ENCODE assay signal across 29 cellular contexts in the genomic region with DNA sequence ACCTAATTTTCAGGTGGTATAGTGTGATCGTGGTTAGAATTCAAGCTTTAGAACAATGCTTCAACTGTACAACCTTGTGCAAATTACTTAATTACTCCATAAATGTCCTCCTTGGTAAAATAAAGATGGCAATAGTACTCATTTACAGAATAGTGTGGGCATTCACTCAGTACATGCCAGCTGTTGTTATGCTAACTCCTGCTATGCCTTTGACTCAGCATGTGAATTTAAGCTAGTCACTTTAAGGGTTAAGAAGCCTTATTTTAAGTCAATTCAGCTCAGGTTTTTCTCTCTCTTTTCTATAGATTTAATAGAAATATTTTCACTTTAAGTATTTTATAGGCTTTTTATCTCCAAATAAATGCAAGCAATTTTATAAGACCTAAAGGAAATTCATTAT.
"Had no signal": no experiment of that assay in that cellular context is flagged by ENCODE, and none has a peak within 500 bp of the region (broad histone marks: within the 10 kb centered on the region; RNA-seq: fewer than 3 reads in every experiment).

No MANE protein-coding gene starts in this region.

- ATAC-seq: esophagus mucosa; gastrocnemius medialis; left cardiac atrium; left lung; naive thymus-derived CD4-positive, alpha-beta T cell; sciatic nerve; stimulated activated effector memory CD8-positive, alpha-beta T cell treated with anti-CD3 and anti-CD28 coated beads, Interleukin-12 subunit alpha, Interleukin-12 subunit beta, amount 100 ng/mL, for 72 hours had no signal

- H3K9me3 ChIP-seq: colonic mucosa, gastrocnemius medialis, left lung, right atrium auricular region, stomach, thyroid gland, vagina had no signal

- H3K36me3 Mint-ChIP-seq: mesothelial cell of epicardium; naive thymus-derived CD4-positive, alpha-beta T cell; neural progenitor cell; stimulated activated effector memory CD8-positive, alpha-beta T cell treated with anti-CD3 and anti-CD28 coated beads, Interleukin-12 subunit alpha, Interleukin-12 subunit beta, amount 100 ng/mL, for 72 hours had no signal

- H3K9ac ChIP-seq: neural progenitor cell, parathyroid adenoma had no signal

- H3K27ac ChIP-seq: colonic mucosa, epithelial cell of prostate, gastrocnemius medialis, left lung, neural progenitor cell, parathyroid adenoma, right atrium auricular region, stomach, thyroid gland, vagina had no signal

- H3K36me3 ChIP-seq: colonic mucosa, gastrocnemius medialis, left lung, neural progenitor cell, right atrium auricular region, stomach, thyroid gland, vagina had no signal

- H3K9me3 Mint-ChIP-seq: dendritic cell treated with granulocyte-macrophage colony-stimulating factor and Interleukin-4, amounts not matched to agents 40 ng/mL and 50 ng/mL, for 4 days; endodermal cell; mesothelial cell of epicardium; nephron; neural progenitor cell had no signal

- H3K27me3 Mint-ChIP-seq: dendritic cell treated with granulocyte-macrophage colony-stimulating factor and Interleukin-4, amounts not matched to agents 40 ng/mL and 50 ng/mL, for 4 days; progenitor cell of endocrine pancreas had no signal

- H3K4me1 Mint-ChIP-seq: mesothelial cell of epicardium; naive thymus-derived CD4-positive, alpha-beta T cell; nephron; stimulated activated effector memory CD8-positive, alpha-beta T cell treated with anti-CD3 and anti-CD28 coated beads, Interleukin-12 subunit alpha, Interleukin-12 subunit beta, amount 100 ng/mL, for 72 hours had no signal

- H3K4me2 ChIP-seq: neural progenitor cell had no signal

- H3K27ac Mint-ChIP-seq: dendritic cell treated with granulocyte-macrophage colony-stimulating factor and Interleukin-4, amounts not matched to agents 40 ng/mL and 50 ng/mL, for 4 days; endodermal cell; mesothelial cell of epicardium; naive thymus-derived CD4-positive, alpha-beta T cell; nephron; neural progenitor cell; progenitor cell of endocrine pancreas; stimulated activated effector memory CD8-positive, alpha-beta T cell treated with anti-CD3 and anti-CD28 coated beads, Interleukin-12 subunit alpha, Interleukin-12 subunit beta, amount 100 ng/mL, for 72 hours had no signal

- H3K4me1 ChIP-seq: colonic mucosa, gastrocnemius medialis, neural progenitor cell, parathyroid adenoma, right atrium auricular region, stomach, thyroid gland, vagina had no signal

- H3K79me2 ChIP-seq: parathyroid adenoma had no signal

- H3K4me3 ChIP-seq: colonic mucosa, gastrocnemius medialis, left lung, neural progenitor cell, right atrium auricular region, smooth muscle cell, stomach, thyroid gland, vagina had no signal

- H3K4me3 Mint-ChIP-seq: dendritic cell treated with granulocyte-macrophage colony-stimulating factor and Interleukin-4, amounts not matched to agents 40 ng/mL and 50 ng/mL, for 4 days; endodermal cell; mesothelial cell of epicardium; naive thymus-derived CD4-positive, alpha-beta T cell; nephron; neural progenitor cell; stimulated activated effector memory CD8-positive, alpha-beta T cell treated with anti-CD3 and anti-CD28 coated beads, Interleukin-12 subunit alpha, Interleukin-12 subunit beta, amount 100 ng/mL, for 72 hours had no signal

- H3K27me3 ChIP-seq: colonic mucosa, gastrocnemius medialis, left lung, neural progenitor cell, right atrium auricular region, stomach, thyroid gland, vagina had no signal

- H2AFZ ChIP-seq: neural progenitor cell, parathyroid adenoma had no signal

- DNase-seq: colonic mucosa; effector CD8-positive, alpha-beta T cell; endodermal cell; foreskin fibroblast; gastrocnemius medialis; head of caudate nucleus; left cardiac atrium; left lung; mesenchymal stem cell; naive thymus-derived CD4-positive, alpha-beta T cell; stimulated activated CD4-positive, alpha-beta T cell treated with anti-CD3 and anti-CD28 coated beads, Interleukin-2, amount 100 ng/mL, for 24 hours; stimulated activated CD4-positive, alpha-beta T cell treated with anti-CD3 and anti-CD28 coated beads, Interleukin-4, amount 100 ng/mL, for 24 hours; stimulated activated naive CD4-positive, alpha-beta T cell treated with Interleukin-2 at 50 U/mL for 16 hours; stomach; thyroid gland; trophoblast cell had no signal
